Comparison of ENCODE assay signal across 1 cellular context in genomic region chr10:19817251-19818046, GRCh38.
TF ChIP-seq lines count a peak whose summit lies in the region.

No MANE protein-coding gene starts in this region.

TF ChIP-seq in liver, 16 proteins besides CTCF, POLR2A, EP300 and RAD21 (continued from another document):
- TF ChIP-seq REST (IDR thresholded peaks at IDR 0.05) (no peak), NR2F2 (IDR thresholded peaks at IDR 0.05) (no peak), EGR1 (IDR thresholded peaks at IDR 0.05; ENCODE audit: low read depth in 2 of 2) (no peak), YY1 (IDR thresholded peaks at IDR 0.05) (no peak), FOXA1 (IDR thresholded peaks at IDR 0.05) (no peak)
TF ChIP-seq in liver: peak in this region for 0.
